In the genomic region with DNA sequence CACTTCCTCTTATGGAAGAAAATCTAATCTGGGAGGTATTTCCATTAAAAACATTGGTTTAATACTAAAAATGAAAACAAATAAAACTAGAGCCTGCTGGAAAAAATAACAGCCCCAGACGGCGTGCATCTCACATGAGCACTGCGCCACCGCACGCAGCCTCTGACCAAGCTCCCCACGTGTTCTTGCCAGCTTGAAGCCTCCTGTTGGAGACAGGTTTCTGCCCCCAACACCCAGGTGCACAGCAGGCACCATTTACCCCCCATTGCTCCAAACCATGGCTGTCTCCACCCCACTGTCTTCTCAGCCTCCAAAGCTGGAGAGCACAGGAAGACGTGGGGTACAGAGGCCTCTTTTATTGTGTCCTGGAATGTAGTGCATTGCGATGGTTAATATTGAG, we compare ENCODE assay signal across 2 cellular contexts.
TF ChIP-seq lines count a peak whose summit lies in the region.

No MANE protein-coding gene starts in this region.

TF ChIP-seq in HepG2, 621 proteins besides CTCF, POLR2A, EP300 and RAD21 (continued from another document and continues in another):
- TF ChIP-seq, protein P1, sequence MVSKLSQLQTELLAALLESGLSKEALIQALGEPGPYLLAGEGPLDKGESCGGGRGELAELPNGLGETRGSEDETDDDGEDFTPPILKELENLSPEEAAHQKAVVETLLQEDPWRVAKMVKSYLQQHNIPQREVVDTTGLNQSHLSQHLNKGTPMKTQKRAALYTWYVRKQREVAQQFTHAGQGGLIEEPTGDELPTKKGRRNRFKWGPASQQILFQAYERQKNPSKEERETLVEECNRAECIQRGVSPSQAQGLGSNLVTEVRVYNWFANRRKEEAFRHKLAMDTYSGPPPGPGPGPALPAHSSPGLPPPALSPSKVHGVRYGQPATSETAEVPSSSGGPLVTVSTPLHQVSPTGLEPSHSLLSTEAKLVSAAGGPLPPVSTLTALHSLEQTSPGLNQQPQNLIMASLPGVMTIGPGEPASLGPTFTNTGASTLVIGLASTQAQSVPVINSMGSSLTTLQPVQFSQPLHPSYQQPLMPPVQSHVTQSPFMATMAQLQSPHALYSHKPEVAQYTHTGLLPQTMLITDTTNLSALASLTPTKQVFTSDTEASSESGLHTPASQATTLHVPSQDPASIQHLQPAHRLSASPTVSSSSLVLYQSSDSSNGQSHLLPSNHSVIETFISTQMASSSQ (IDR thresholded peaks at IDR 0.05; ENCODE audit: low read depth) = no peak
- TF ChIP-seq, protein P1 (CRISPR knock-in tag; IDR thresholded peaks at IDR 0.05; ENCODE audit: borderline replicate concordance) = no peak
- TF ChIP-seq, protein P2, sequence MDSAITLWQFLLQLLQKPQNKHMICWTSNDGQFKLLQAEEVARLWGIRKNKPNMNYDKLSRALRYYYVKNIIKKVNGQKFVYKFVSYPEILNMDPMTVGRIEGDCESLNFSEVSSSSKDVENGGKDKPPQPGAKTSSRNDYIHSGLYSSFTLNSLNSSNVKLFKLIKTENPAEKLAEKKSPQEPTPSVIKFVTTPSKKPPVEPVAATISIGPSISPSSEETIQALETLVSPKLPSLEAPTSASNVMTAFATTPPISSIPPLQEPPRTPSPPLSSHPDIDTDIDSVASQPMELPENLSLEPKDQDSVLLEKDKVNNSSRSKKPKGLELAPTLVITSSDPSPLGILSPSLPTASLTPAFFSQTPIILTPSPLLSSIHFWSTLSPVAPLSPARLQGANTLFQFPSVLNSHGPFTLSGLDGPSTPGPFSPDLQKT (CRISPR knock-in tag; IDR thresholded peaks at IDR 0.05; ENCODE audit: borderline replicate concordance) = no peak
- TF ChIP-seq, protein P3, sequence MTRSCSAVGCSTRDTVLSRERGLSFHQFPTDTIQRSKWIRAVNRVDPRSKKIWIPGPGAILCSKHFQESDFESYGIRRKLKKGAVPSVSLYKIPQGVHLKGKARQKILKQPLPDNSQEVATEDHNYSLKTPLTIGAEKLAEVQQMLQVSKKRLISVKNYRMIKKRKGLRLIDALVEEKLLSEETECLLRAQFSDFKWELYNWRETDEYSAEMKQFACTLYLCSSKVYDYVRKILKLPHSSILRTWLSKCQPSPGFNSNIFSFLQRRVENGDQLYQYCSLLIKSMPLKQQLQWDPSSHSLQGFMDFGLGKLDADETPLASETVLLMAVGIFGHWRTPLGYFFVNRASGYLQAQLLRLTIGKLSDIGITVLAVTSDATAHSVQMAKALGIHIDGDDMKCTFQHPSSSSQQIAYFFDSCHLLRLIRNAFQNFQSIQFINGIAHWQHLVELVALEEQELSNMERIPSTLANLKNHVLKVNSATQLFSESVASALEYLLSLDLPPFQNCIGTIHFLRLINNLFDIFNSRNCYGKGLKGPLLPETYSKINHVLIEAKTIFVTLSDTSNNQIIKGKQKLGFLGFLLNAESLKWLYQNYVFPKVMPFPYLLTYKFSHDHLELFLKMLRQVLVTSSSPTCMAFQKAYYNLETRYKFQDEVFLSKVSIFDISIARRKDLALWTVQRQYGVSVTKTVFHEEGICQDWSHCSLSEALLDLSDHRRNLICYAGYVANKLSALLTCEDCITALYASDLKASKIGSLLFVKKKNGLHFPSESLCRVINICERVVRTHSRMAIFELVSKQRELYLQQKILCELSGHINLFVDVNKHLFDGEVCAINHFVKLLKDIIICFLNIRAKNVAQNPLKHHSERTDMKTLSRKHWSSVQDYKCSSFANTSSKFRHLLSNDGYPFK (CRISPR knock-in tag; IDR thresholded peaks at IDR 0.05; ENCODE audit: borderline replicate concordance) = no peak
- no peak for TF ChIP-seq ZBTB2 (CRISPR knock-in tag; IDR thresholded peaks at IDR 0.05; ENCODE audit: low read depth)
- no peak for TF ChIP-seq ZNF432 (CRISPR knock-in tag; IDR thresholded peaks at IDR 0.05; ENCODE audit: borderline replicate concordance)
- no peak for TF ChIP-seq TARDBP (CRISPR knock-in tag; IDR thresholded peaks at IDR 0.05)
- no peak for TF ChIP-seq ZNF530 (CRISPR knock-in tag; IDR thresholded peaks at IDR 0.05; ENCODE audit: low read depth)
- no peak for TF ChIP-seq RFXANK (CRISPR knock-in tag; IDR thresholded peaks at IDR 0.05)
- TF ChIP-seq TOPORS (CRISPR knock-in tag; IDR thresholded peaks at IDR 0.05) = no peak
- TF ChIP-seq ZNF589 (CRISPR knock-in tag; conservative IDR thresholded peaks at IDR 0.05) = no peak
- TF ChIP-seq PRPF4 (IDR thresholded peaks at IDR 0.05; ENCODE audit: low read depth, low read length, poor library complexity, severe bottlenecking) = no peak
- TF ChIP-seq MZF1 (CRISPR knock-in tag; IDR thresholded peaks at IDR 0.05; ENCODE audit: borderline replicate concordance) = no peak

TF ChIP-seq in WTC11, 78 proteins besides CTCF, POLR2A, EP300 and RAD21 (continued from another document):
- no peak for TF ChIP-seq ZNF512 (CRISPR knock-in tag; IDR thresholded peaks at IDR 0.05; ENCODE audit: borderline replicate concordance)
- TF ChIP-seq NR3C1 (CRISPR knock-in tag; conservative IDR thresholded peaks at IDR 0.05; ENCODE audit: low read depth) = no peak
- no peak for TF ChIP-seq ATF3 (CRISPR knock-in tag; conservative IDR thresholded peaks at IDR 0.05)
- TF ChIP-seq KAT7 (CRISPR knock-in tag; IDR thresholded peaks at IDR 0.05; ENCODE audit: borderline replicate concordance) = no peak
- TF ChIP-seq, protein P4, sequence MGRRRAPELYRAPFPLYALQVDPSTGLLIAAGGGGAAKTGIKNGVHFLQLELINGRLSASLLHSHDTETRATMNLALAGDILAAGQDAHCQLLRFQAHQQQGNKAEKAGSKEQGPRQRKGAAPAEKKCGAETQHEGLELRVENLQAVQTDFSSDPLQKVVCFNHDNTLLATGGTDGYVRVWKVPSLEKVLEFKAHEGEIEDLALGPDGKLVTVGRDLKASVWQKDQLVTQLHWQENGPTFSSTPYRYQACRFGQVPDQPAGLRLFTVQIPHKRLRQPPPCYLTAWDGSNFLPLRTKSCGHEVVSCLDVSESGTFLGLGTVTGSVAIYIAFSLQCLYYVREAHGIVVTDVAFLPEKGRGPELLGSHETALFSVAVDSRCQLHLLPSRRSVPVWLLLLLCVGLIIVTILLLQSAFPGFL (CRISPR knock-in tag; IDR thresholded peaks at IDR 0.05; ENCODE audit: borderline replicate concordance) = no peak
- TF ChIP-seq, protein P5, sequence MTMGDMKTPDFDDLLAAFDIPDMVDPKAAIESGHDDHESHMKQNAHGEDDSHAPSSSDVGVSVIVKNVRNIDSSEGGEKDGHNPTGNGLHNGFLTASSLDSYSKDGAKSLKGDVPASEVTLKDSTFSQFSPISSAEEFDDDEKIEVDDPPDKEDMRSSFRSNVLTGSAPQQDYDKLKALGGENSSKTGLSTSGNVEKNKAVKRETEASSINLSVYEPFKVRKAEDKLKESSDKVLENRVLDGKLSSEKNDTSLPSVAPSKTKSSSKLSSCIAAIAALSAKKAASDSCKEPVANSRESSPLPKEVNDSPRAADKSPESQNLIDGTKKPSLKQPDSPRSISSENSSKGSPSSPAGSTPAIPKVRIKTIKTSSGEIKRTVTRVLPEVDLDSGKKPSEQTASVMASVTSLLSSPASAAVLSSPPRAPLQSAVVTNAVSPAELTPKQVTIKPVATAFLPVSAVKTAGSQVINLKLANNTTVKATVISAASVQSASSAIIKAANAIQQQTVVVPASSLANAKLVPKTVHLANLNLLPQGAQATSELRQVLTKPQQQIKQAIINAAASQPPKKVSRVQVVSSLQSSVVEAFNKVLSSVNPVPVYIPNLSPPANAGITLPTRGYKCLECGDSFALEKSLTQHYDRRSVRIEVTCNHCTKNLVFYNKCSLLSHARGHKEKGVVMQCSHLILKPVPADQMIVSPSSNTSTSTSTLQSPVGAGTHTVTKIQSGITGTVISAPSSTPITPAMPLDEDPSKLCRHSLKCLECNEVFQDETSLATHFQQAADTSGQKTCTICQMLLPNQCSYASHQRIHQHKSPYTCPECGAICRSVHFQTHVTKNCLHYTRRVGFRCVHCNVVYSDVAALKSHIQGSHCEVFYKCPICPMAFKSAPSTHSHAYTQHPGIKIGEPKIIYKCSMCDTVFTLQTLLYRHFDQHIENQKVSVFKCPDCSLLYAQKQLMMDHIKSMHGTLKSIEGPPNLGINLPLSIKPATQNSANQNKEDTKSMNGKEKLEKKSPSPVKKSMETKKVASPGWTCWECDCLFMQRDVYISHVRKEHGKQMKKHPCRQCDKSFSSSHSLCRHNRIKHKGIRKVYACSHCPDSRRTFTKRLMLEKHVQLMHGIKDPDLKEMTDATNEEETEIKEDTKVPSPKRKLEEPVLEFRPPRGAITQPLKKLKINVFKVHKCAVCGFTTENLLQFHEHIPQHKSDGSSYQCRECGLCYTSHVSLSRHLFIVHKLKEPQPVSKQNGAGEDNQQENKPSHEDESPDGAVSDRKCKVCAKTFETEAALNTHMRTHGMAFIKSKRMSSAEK (CRISPR knock-in tag; IDR thresholded peaks at IDR 0.05; ENCODE audit: borderline replicate concordance) = no peak
- no peak for TF ChIP-seq ZNF317 (CRISPR knock-in tag; IDR thresholded peaks at IDR 0.05; ENCODE audit: borderline replicate concordance, low read depth)
- TF ChIP-seq CBFB (CRISPR knock-in tag; IDR thresholded peaks at IDR 0.05; ENCODE audit: low read depth) = no peak
- TF ChIP-seq, protein P6, sequence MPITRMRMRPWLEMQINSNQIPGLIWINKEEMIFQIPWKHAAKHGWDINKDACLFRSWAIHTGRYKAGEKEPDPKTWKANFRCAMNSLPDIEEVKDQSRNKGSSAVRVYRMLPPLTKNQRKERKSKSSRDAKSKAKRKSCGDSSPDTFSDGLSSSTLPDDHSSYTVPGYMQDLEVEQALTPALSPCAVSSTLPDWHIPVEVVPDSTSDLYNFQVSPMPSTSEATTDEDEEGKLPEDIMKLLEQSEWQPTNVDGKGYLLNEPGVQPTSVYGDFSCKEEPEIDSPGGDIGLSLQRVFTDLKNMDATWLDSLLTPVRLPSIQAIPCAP (CRISPR knock-in tag; IDR thresholded peaks at IDR 0.05) = no peak
- TF ChIP-seq, protein P7, sequence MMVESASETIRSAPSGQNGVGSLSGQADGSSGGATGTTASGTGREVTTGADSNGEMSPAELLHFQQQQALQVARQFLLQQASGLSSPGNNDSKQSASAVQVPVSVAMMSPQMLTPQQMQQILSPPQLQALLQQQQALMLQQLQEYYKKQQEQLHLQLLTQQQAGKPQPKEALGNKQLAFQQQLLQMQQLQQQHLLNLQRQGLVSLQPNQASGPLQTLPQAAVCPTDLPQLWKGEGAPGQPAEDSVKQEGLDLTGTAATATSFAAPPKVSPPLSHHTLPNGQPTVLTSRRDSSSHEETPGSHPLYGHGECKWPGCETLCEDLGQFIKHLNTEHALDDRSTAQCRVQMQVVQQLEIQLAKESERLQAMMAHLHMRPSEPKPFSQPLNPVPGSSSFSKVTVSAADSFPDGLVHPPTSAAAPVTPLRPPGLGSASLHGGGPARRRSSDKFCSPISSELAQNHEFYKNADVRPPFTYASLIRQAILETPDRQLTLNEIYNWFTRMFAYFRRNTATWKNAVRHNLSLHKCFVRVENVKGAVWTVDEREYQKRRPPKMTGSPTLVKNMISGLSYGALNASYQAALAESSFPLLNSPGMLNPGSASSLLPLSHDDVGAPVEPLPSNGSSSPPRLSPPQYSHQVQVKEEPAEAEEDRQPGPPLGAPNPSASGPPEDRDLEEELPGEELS (CRISPR knock-in tag; IDR thresholded peaks at IDR 0.05) = no peak
- no peak for TF ChIP-seq GRHL2 (CRISPR knock-in tag; IDR thresholded peaks at IDR 0.05; ENCODE audit: insufficient replicate concordance, severe bottlenecking)
- no peak for TF ChIP-seq CREM (CRISPR knock-in tag; IDR thresholded peaks at IDR 0.05)
- no peak for TF ChIP-seq MXD4 (CRISPR knock-in tag; IDR thresholded peaks at IDR 0.05; ENCODE audit: borderline replicate concordance)
- TF ChIP-seq SMAD3 (CRISPR knock-in tag; IDR thresholded peaks at IDR 0.05; ENCODE audit: borderline replicate concordance) = no peak
- TF ChIP-seq ZNF138 (CRISPR knock-in tag; conservative IDR thresholded peaks at IDR 0.05) = no peak
- TF ChIP-seq ESRRA (CRISPR knock-in tag; IDR thresholded peaks at IDR 0.05; ENCODE audit: borderline replicate concordance) = no peak
- no peak for TF ChIP-seq USF1 (CRISPR knock-in tag; IDR thresholded peaks at IDR 0.05)
